In genomic region chr18:80231151-80231550, GRCh38 we compare ENCODE assay signal across 30 cellular contexts. TPM values are rescaled to one million over a fixed set of nuclear protein-coding genes. Genes with fewer than 3 reads are reported as not detected.
"Had no signal": no experiment of that assay in that cellular context is flagged by ENCODE, and none has a peak within 500 bp of the region (broad histone marks: within the 10 kb centered on the region; RNA-seq: fewer than 3 reads in every experiment).

No MANE protein-coding gene starts in this region.

- H3K36me3 Mint-ChIP-seq: activated naive CD4-positive, alpha-beta T cell treated with anti-CD3 and anti-CD28 coated beads, Interleukin-2, amount 50 U/mL, for 24 hours; activated naive CD8-positive, alpha-beta T cell treated with anti-CD3 and anti-CD28 coated beads, Interleukin-2, amount 10 ng/mL, durations not matched to agents 7 days and 5 days had no signal

- H3K4me3 Mint-ChIP-seq: activated B cell treated with CpG ODN at 0.5 μM for 24 hours; activated CD8-positive, alpha-beta T cell treated with anti-CD3 and anti-CD28 coated beads, Interleukin-2, amount 10 ng/mL, durations not matched to agents 7 days and 5 days; activated naive CD4-positive, alpha-beta T cell treated with anti-CD3 and anti-CD28 coated beads, Interleukin-2, amount 50 U/mL, for 24 hours; activated naive CD8-positive, alpha-beta T cell treated with anti-CD3 and anti-CD28 coated beads, Interleukin-2, amount 10 ng/mL, durations not matched to agents 7 days and 5 days; activated T-cell treated with anti-CD3 and anti-CD28 coated beads, Interleukin-2, amount 50 U/mL, for 24 hours had no signal

- H3K9me3 Mint-ChIP-seq: activated B cell treated with CpG ODN at 0.5 μM for 24 hours; activated naive CD4-positive, alpha-beta T cell treated with anti-CD3 and anti-CD28 coated beads, Interleukin-2, amount 50 U/mL, for 24 hours; activated T-cell treated with anti-CD3 and anti-CD28 coated beads, Interleukin-2, amount 50 U/mL, for 24 hours; activated T-helper 2 cell treated with anti-CD3 and anti-CD28 coated beads, Interferon-gamma antibody, Interleukin-2, Interleukin-4, amounts not matched to agents 10 μg/mL and 5 μg/mL and 100 μg/mL, durations not matched to agents 14 hours and 24 hours and 36 hours had no signal

- ATAC-seq: activated CD8-positive, alpha-beta T cell treated with anti-CD3 and anti-CD28 coated beads, Interleukin-2, amount 10 ng/mL, durations not matched to agents 7 days and 5 days; PC-3; SK-N-SH treated with all-trans-retinoic acid at 6 μM for 48 hours had no signal

- H3K27me3 ChIP-seq: ascending aorta, cardiac muscle cell had no signal

- H3K27ac Mint-ChIP-seq: activated B cell treated with CpG ODN at 0.5 μM for 24 hours; activated CD8-positive, alpha-beta T cell treated with anti-CD3 and anti-CD28 coated beads, Interleukin-2, amount 10 ng/mL, durations not matched to agents 7 days and 5 days; activated naive CD4-positive, alpha-beta T cell treated with anti-CD3 and anti-CD28 coated beads, Interleukin-2, amount 50 U/mL, for 24 hours; activated naive CD8-positive, alpha-beta T cell treated with anti-CD3 and anti-CD28 coated beads, Interleukin-2, amount 10 ng/mL, durations not matched to agents 7 days and 5 days; activated T-cell treated with anti-CD3 and anti-CD28 coated beads, Interleukin-2, amount 50 U/mL, for 24 hours; activated T-helper 2 cell treated with anti-CD3 and anti-CD28 coated beads, Interferon-gamma antibody, Interleukin-2, Interleukin-4, amounts not matched to agents 10 μg/mL and 5 μg/mL and 100 μg/mL, durations not matched to agents 14 hours and 24 hours and 36 hours had no signal

- H3K4me1 Mint-ChIP-seq: activated B cell treated with CpG ODN at 0.5 μM for 24 hours; activated naive CD4-positive, alpha-beta T cell treated with anti-CD3 and anti-CD28 coated beads, Interleukin-2, amount 50 U/mL, for 24 hours; activated naive CD8-positive, alpha-beta T cell treated with anti-CD3 and anti-CD28 coated beads, Interleukin-2, amount 10 ng/mL, durations not matched to agents 7 days and 5 days had no signal

- H3K27ac ChIP-seq: ascending aorta, cardiac muscle cell, KMS-11, VCaP had no signal

- H3K4me1 ChIP-seq: ascending aorta had no signal

- H3K9me3 ChIP-seq: ascending aorta had no signal

- H3K36me3 ChIP-seq: ascending aorta, cardiac muscle cell had no signal

- H3K4me3 ChIP-seq: ascending aorta, cardiac muscle cell had no signal

- DNase-seq: activated B cell treated with CpG ODN at 0.5 μM for 24 hours; activated CD4-positive, alpha-beta T cell treated with anti-CD3 and anti-CD28 coated beads for 1 hour; activated CD4-positive, alpha-beta T cell treated with anti-CD3 and anti-CD28 coated beads for 48 hours; activated CD4-positive, alpha-beta T cell treated with anti-CD3 and anti-CD28 coated beads, Interleukin-2, amount 50 U/mL, for 48 hours; activated gamma-delta T cell; activated naive CD4-positive, alpha-beta T cell treated with Interleukin-2 at 50 U/mL for 16 hours; activated naive CD8-positive, alpha-beta T cell treated with anti-CD3 and anti-CD28 coated beads, Interleukin-2, amount 10 ng/mL, durations not matched to agents 7 days and 5 days; activated T-cell treated with anti-CD3 and anti-CD28 coated beads, Interleukin-2, amount 50 U/mL, for 24 hours; amygdala; MM.1S; MV-4-11; NCI-H1092; NCI-H1436 treated with DMSO at 0.1 percent for 48 hours; NCI-H1694 treated with DMSO at 0.1 percent for 48 hours; NCI-H2029; NCI-H345; NCI-H524 treated with DMSO at 0.1 percent for 48 hours; PC-3; SIG-M5; T-helper 1 cell; T-helper 2 cell; T-helper 9 cell had no signal

RNA-seq across cellular contexts. Expression of gene PARD6G, which starts 16.2 kb away (rescaled TPM):
- total RNA-seq: activated B cell treated with CpG ODN at 0.5 μM for 24 hours had no signal
